In the genomic region with DNA sequence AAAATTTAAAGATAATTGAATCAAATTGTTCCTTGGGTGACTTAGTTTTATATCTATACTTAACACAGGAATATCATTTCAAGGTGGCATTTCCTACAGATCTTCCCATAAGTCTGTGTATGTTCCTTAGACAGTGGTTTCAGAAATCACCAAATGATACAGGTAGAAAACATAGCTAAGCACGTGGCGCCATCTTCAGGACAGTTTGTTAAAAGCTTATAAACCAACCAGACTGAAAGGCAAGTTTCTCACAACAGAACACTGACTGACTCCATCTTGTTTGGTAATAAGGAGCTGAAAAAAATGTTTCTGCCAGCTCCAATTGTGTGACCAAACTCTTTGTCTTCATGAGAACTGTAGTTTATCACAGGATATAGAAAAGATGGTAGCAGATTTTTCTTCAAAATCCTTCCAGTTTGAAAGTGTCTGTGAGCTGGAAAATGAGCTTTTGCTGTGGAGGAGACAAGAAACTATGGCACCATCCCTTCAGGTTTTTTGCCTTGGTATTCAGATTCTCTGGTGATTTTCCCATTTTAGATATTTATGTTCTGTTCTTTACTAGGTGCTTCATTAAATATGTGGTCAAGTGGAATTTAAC, we compare ENCODE assay signal across 8 cellular contexts. TPM values are rescaled to one million over a fixed set of nuclear protein-coding genes. Genes with fewer than 3 reads are reported as not detected.
DNase-seq lines count a peak whose midpoint lies in the region; ATAC-seq and TF ChIP-seq lines count a peak whose summit lies in the region.

No MANE protein-coding gene starts in this region.

- intact Hi-C loops in Right ventricle myocardium superior (cut with DNase I) = loop anchor here (5.0 kb wide), 1 partner anchor 143 kb away; no protein-coding TSS in a partner anchor

- DNase-seq in GM06990 (ENCODE audit: extremely low read depth, insufficient read length) = peak; percentile 18
- peak; percentile 89 for DNase-seq in NCI-H1105 treated with DMSO at 0.1 percent for 48 hours (lab: John Stamatoyannopoulos, UW)
- peak; percentile 84 for DNase-seq in SK-N-MC (ENCODE audit: low read depth, low spot score)
- peak in 1 of 2 donors; percentile 75 for DNase-seq in activated naive CD4-positive, alpha-beta T cell treated with anti-CD3 and anti-CD28 coated beads, Interleukin-2, amount 50 U/mL, for 72 hours (ENCODE audit: low spot score in 2 of 2)
- peak; percentile 46 for DNase-seq in Right ventricle myocardium superior
- DNase-seq in pulmonary artery endothelial cell (ENCODE audit: low read depth, low spot score) = peak; percentile 19

- H3K4me3 ChIP-seq in GM06990 (replicated peaks; ENCODE audit: low read depth, low read length) (no peak overlapping the region), SK-N-MC (no peak overlapping the region)

- no peaks in the 10 kb centered on the region for H3K27me3 ChIP-seq in GM06990 (replicated peaks; ENCODE audit: control insufficient read depth, insufficient read depth, low read length)

- no peaks in the 10 kb centered on the region for H3K36me3 ChIP-seq in GM06990 (ENCODE audit: control insufficient read depth, insufficient read depth, low read length)
- no peaks in the 10 kb centered on the region for H3K36me3 ChIP-seq in SK-N-MC (ENCODE audit: insufficient read depth, low read length)

- H3K36me3 Mint-ChIP-seq in activated naive CD4-positive, alpha-beta T cell treated with anti-CD3 and anti-CD28 coated beads, Interleukin-2, amount 50 U/mL, for 72 hours = no peaks in the 10 kb centered on the region

- H3K9ac ChIP-seq in SK-N-MC (ENCODE audit: insufficient read length) = no peak overlapping the region

- no peaks in the 10 kb centered on the region for H3K9me3 ChIP-seq in SK-N-MC (ENCODE audit: low read depth, low read length)

- TF ChIP-seq CTCF in GM06990 (IDR thresholded peaks at IDR 0.05; ENCODE audit: insufficient read depth, low read length, poor library complexity, severe bottlenecking) = peak; percentile 56

- H3K9me3 Mint-ChIP-seq in activated naive CD4-positive, alpha-beta T cell treated with anti-CD3 and anti-CD28 coated beads, Interleukin-2, amount 50 U/mL, for 72 hours = no peaks in the 10 kb centered on the region

- no peak overlapping the region for H3K27ac ChIP-seq in SK-N-MC

- ATAC-seq in HG02623 (IDR thresholded peaks at IDR 0.05; ENCODE audit: unreplicated experiment) = peak; percentile 77
- ATAC-seq in activated naive CD4-positive, alpha-beta T cell treated with anti-CD3 and anti-CD28 coated beads, Interleukin-2, amount 50 U/mL, for 72 hours = peak; percentile 71 to 79
- peak; percentile 77 for ATAC-seq in Right ventricle myocardium superior (ENCODE audit: poor library complexity)
- ATAC-seq in GM19328 (IDR thresholded peaks at IDR 0.05; ENCODE audit: unreplicated experiment) = no peak

- H3K27ac Mint-ChIP-seq in activated naive CD4-positive, alpha-beta T cell treated with anti-CD3 and anti-CD28 coated beads, Interleukin-2, amount 50 U/mL, for 72 hours = no peak overlapping the region

RNA-seq across cellular contexts. Expression of a gene that starts 34.8 kb away (rescaled TPM):
- total RNA-seq in activated naive CD4-positive, alpha-beta T cell treated with anti-CD3 and anti-CD28 coated beads, Interleukin-2, amount 50 U/mL, for 72 hours = not detected
- not detected for total RNA-seq in Right ventricle myocardium superior
- not detected in 2 replicates for total RNA-seq in pulmonary artery endothelial cell

RNA-seq across cellular contexts. Expression of a gene that starts 58.2 kb away (rescaled TPM):
- total RNA-seq in activated naive CD4-positive, alpha-beta T cell treated with anti-CD3 and anti-CD28 coated beads, Interleukin-2, amount 50 U/mL, for 72 hours = not detected
- total RNA-seq in Right ventricle myocardium superior (not detected), pulmonary artery endothelial cell (not detected in 2 replicates)
